Comparison of ENCODE assay signal across 10 cellular contexts in genomic region chr14:103512701-103513611, GRCh38. TPM values are rescaled to one million over a fixed set of nuclear protein-coding genes. Genes with fewer than 3 reads are reported as not detected.
A peak's percentile ranks its signal among the peaks of the same experiment; 100 is the strongest.
DNase-seq lines count a peak whose midpoint lies in the region; FAIRE-seq and TF ChIP-seq lines count a peak whose summit lies in the region.
"Had no signal": no experiment of that assay in that cellular context is flagged by ENCODE, and none has a peak within 500 bp of the region (broad histone marks: within the 10 kb centered on the region; RNA-seq: fewer than 3 reads in every experiment).

No MANE protein-coding gene starts in this region.

- H3K4me1 Mint-ChIP-seq in dendritic cell treated with granulocyte-macrophage colony-stimulating factor and Interleukin-4, amounts not matched to agents 40 ng/mL and 50 ng/mL, for 4 days (ENCODE audit: low read depth): peaks cover 13% of the 10 kb centered on the region
- no peaks in the 10 kb centered on the region for H3K4me1 Mint-ChIP-seq in T-helper 2 cell treated with Interferon-gamma antibody and Interleukin-4, amounts not matched to agents 5 μg/mL and 100 μg/mL, for 36 hours (ENCODE audit: low read depth)

- peak; percentile 13 for DNase-seq in D721Med (ENCODE audit: insufficient read length, low spot score)
- DNase-seq in NCI-H2171 (lab: John Stamatoyannopoulos, UW): peak; percentile 98
- DNase-seq in mucosa of gallbladder (ENCODE audit: low spot score): peak; percentile 45
- DNase-seq in activated CD8-positive, alpha-beta memory T cell treated with anti-CD3 and anti-CD28 coated beads for 24 hours: no peak
- no peak for DNase-seq in stimulated activated CD4-positive, alpha-beta T cell treated with anti-CD3 and anti-CD28 coated beads, Interleukin-4, amount 100 ng/mL, for 24 hours
- no peak for DNase-seq in T-helper 2 cell treated with Interferon-gamma antibody and Interleukin-4, amounts not matched to agents 5 μg/mL and 100 μg/mL, for 36 hours (ENCODE audit: low spot score)
- DNase-seq in T-helper 2 cell: no peak

- no peak overlapping the region for H3K4me3 Mint-ChIP-seq in dendritic cell treated with granulocyte-macrophage colony-stimulating factor and Interleukin-4, amounts not matched to agents 40 ng/mL and 50 ng/mL, for 4 days
- H3K4me3 Mint-ChIP-seq in T-helper 2 cell treated with Interferon-gamma antibody and Interleukin-4, amounts not matched to agents 5 μg/mL and 100 μg/mL, for 36 hours: no peak overlapping the region
- H3K4me3 Mint-ChIP-seq: central memory CD8-positive, alpha-beta T cell; stimulated activated naive CD8-positive, alpha-beta T cell treated with anti-CD3 and anti-CD28 coated beads, Interleukin-15, Interleukin-2, amounts not matched to agents 100 ng/mL and 50 ng/mL, for 24 hours had no signal

- H3K27ac Mint-ChIP-seq in dendritic cell treated with granulocyte-macrophage colony-stimulating factor and Interleukin-4, amounts not matched to agents 40 ng/mL and 50 ng/mL, for 4 days: peak overlapping the region; percentile 67
- no peak overlapping the region for H3K27ac Mint-ChIP-seq in T-helper 2 cell treated with Interferon-gamma antibody and Interleukin-4, amounts not matched to agents 5 μg/mL and 100 μg/mL, for 36 hours
- H3K27ac Mint-ChIP-seq: stimulated activated naive CD8-positive, alpha-beta T cell treated with anti-CD3 and anti-CD28 coated beads, Interleukin-15, Interleukin-2, amounts not matched to agents 100 ng/mL and 50 ng/mL, for 24 hours had no signal

- no peak for FAIRE-seq in D721Med (lab: Jason Lieb, UNC)

- TF ChIP-seq CTCF in D721Med (IDR thresholded peaks at IDR 0.05; ENCODE audit: insufficient read depth, missing control alignments): no peak

- H3K9me3 Mint-ChIP-seq in dendritic cell treated with granulocyte-macrophage colony-stimulating factor and Interleukin-4, amounts not matched to agents 40 ng/mL and 50 ng/mL, for 4 days: no peaks in the 10 kb centered on the region
- H3K9me3 Mint-ChIP-seq in T-helper 2 cell treated with Interferon-gamma antibody and Interleukin-4, amounts not matched to agents 5 μg/mL and 100 μg/mL, for 36 hours: no peaks in the 10 kb centered on the region
- H3K9me3 Mint-ChIP-seq: central memory CD8-positive, alpha-beta T cell; stimulated activated naive CD8-positive, alpha-beta T cell treated with anti-CD3 and anti-CD28 coated beads, Interleukin-15, Interleukin-2, amounts not matched to agents 100 ng/mL and 50 ng/mL, for 24 hours had no signal

- intact Hi-C loops in dendritic cell treated with granulocyte-macrophage colony-stimulating factor and Interleukin-4, amounts not matched to agents 40 ng/mL and 50 ng/mL, for 4 days (cut with micrococcal nuclease): no loop called here

- peaks cover 2% of the 10 kb centered on the region for H3K27me3 Mint-ChIP-seq in dendritic cell treated with granulocyte-macrophage colony-stimulating factor and Interleukin-4, amounts not matched to agents 40 ng/mL and 50 ng/mL, for 4 days
- H3K27me3 Mint-ChIP-seq in T-helper 2 cell treated with Interferon-gamma antibody and Interleukin-4, amounts not matched to agents 5 μg/mL and 100 μg/mL, for 36 hours (ENCODE audit: low read depth): no peaks in the 10 kb centered on the region
- H3K27me3 Mint-ChIP-seq: central memory CD8-positive, alpha-beta T cell; stimulated activated naive CD8-positive, alpha-beta T cell treated with anti-CD3 and anti-CD28 coated beads, Interleukin-15, Interleukin-2, amounts not matched to agents 100 ng/mL and 50 ng/mL, for 24 hours had no signal

- peaks cover 62% of the 10 kb centered on the region for H3K36me3 Mint-ChIP-seq in dendritic cell treated with granulocyte-macrophage colony-stimulating factor and Interleukin-4, amounts not matched to agents 40 ng/mL and 50 ng/mL, for 4 days (ENCODE audit: low read depth)
- peaks cover 3% of the 10 kb centered on the region for H3K36me3 Mint-ChIP-seq in T-helper 2 cell treated with Interferon-gamma antibody and Interleukin-4, amounts not matched to agents 5 μg/mL and 100 μg/mL, for 36 hours (ENCODE audit: low read depth)

RNA-seq across cellular contexts. Expression of gene CKB, which starts 9.7 kb away (rescaled TPM):
- total RNA-seq in mucosa of gallbladder: 424 TPM

RNA-seq across cellular contexts. Expression of gene TRMT61A, which starts 16.0 kb away (rescaled TPM):
- total RNA-seq in mucosa of gallbladder: 13.5 TPM

RNA-seq across cellular contexts. Expression of gene BAG5, which starts 49.5 kb away (rescaled TPM):
- total RNA-seq in mucosa of gallbladder: 24.2 TPM

RNA-seq across cellular contexts. Expression of gene COA8, which starts 49.8 kb away (rescaled TPM):
- total RNA-seq in mucosa of gallbladder: 33.7 TPM

Comparison
In these comparisons a context has a peak if more than half of its experiments do, and no peak if none do; other contexts are left out.
1. DNase-seq: peak in D721Med (single experiment), NCI-H2171 (single experiment) and mucosa of gallbladder (single experiment); none in activated CD8-positive, alpha-beta memory T cell treated with anti-CD3 and anti-CD28 coated beads for 24 hours (single experiment), stimulated activated CD4-positive, alpha-beta T cell treated with anti-CD3 and anti-CD28 coated beads, Interleukin-4, amount 100 ng/mL, for 24 hours (single experiment), T-helper 2 cell treated with Interferon-gamma antibody and Interleukin-4, amounts not matched to agents 5 μg/mL and 100 μg/mL, for 36 hours (single experiment) and T-helper 2 cell (0 of 5).